In genomic region chr9:130095872-130096271, GRCh38 we compare ENCODE assay signal across 2 cellular contexts.
TF ChIP-seq lines count a peak whose summit lies in the region.

No MANE protein-coding gene starts in this region.

TF ChIP-seq in GM12891, 5 proteins besides CTCF, POLR2A, EP300 and RAD21:
- no peak for TF ChIP-seq POLR2AphosphoS5 (IDR thresholded peaks at IDR 0.05; ENCODE audit: low read depth, low read length)
- TF ChIP-seq SPI1 (IDR thresholded peaks at IDR 0.05; ENCODE audit: low read depth, low read length) = no peak
- TF ChIP-seq PAX5 (IDR thresholded peaks at IDR 0.05; ENCODE audit: insufficient read depth, low read length, severe bottlenecking) = no peak
- no peak for TF ChIP-seq TAF1 (IDR thresholded peaks at IDR 0.05; ENCODE audit: low read depth, low read length)

TF ChIP-seq in GM12878, 131 proteins besides CTCF, POLR2A, EP300 and RAD21:
- 0 out of 2 replicates have a peak, but pooled peaks have one; percentile 47 for TF ChIP-seq NR2F1 (conservative IDR thresholded peaks at IDR 0.05)
- TF ChIP-seq MYB (IDR thresholded peaks at IDR 0.05; ENCODE audit: borderline replicate concordance, low read depth, low read length) = no peak
TF ChIP-seq in GM12878: peak in this region for 1.
